ENCODE assay signal across 8 cellular contexts in the genomic region with DNA sequence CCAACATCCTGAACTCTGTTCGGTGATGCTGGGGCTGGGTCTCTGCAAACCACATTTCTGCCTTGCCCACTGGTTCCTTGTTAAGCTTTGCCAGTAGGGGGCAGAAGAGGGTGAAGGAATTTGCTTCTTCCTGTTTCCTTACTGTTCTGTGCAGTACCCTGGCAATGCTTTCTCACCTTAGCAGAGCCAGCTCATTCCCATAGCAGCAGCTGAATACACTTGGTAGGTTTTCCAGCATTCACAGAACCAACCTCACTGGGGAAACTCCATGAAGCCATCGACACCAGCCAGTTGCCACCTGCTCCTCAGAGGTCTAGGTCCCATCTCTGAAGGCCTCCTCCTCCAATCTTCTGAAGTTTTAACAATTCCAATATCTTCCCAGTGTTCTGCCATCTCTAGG.
A peak's percentile ranks its signal among the peaks of the same experiment; 100 is the strongest.
DNase-seq lines count a peak whose midpoint lies in the region; ATAC-seq and TF ChIP-seq lines count a peak whose summit lies in the region.

No MANE protein-coding gene starts in this region.

- no peaks in the 10 kb centered on the region for H3F3A ChIP-seq in PC-3 (ENCODE audit: low read length, unreplicated experiment)

- no peak overlapping the region for H3K4me3 ChIP-seq in BLaER1 treated with 17β-estradiol and CSF1 and Interleukin-3, amounts not matched to agents 10 nM and 100 nM
- H3K4me3 ChIP-seq in PC-3 (ENCODE audit: low read length), result no peak overlapping the region

- no peaks in the 10 kb centered on the region for H3K27me3 ChIP-seq in BLaER1 treated with 17β-estradiol and CSF1 and Interleukin-3, amounts not matched to agents 10 nM and 100 nM
- H3K27me3 ChIP-seq in PC-3 (ENCODE audit: low read length), result no peaks in the 10 kb centered on the region

- no peak overlapping the region for H3K27ac Mint-ChIP-seq in glutamatergic neuron (ENCODE audit: unreplicated experiment)

- no peak overlapping the region for H3K27ac ChIP-seq in BLaER1 treated with 17β-estradiol and CSF1 and Interleukin-3, amounts not matched to agents 10 nM and 100 nM
- H3K27ac ChIP-seq in PC-3 (ENCODE audit: low read length), result no peak overlapping the region

- intact Hi-C loops in PC-3 (cut with micrococcal nuclease), result no loop called here

- TF ChIP-seq CTCF in PC-3 (conservative IDR thresholded peaks at IDR 0.05; ENCODE audit: low read depth, low read length) (peak; percentile 63), glutamatergic neuron (IDR thresholded peaks at IDR 0.05; ENCODE audit: partially characterized antibody, unreplicated experiment) (peak; percentile 79)

- ATAC-seq in GM18868 (IDR thresholded peaks at IDR 0.05; ENCODE audit: unreplicated experiment) (peak; percentile 45), HG03196 (IDR thresholded peaks at IDR 0.05; ENCODE audit: unreplicated experiment) (peak; percentile 41), PC-3 (no peak)

- no peaks in the 10 kb centered on the region for H4K20me1 ChIP-seq in BLaER1 treated with 17β-estradiol and CSF1 and Interleukin-3, amounts not matched to agents 10 nM and 100 nM
- H4K20me1 ChIP-seq in PC-3 (ENCODE audit: low read length), result no peaks in the 10 kb centered on the region

- H3K4me1 ChIP-seq in BLaER1 treated with 17β-estradiol and CSF1 and Interleukin-3, amounts not matched to agents 10 nM and 100 nM, result peaks cover 26 to 50% (median 43%) of the 10 kb centered on the region in 10 experiments
- H3K4me1 ChIP-seq in PC-3 (ENCODE audit: insufficient read depth, low read length), result peaks cover 4% of the 10 kb centered on the region

- H3K27me3 Mint-ChIP-seq in glutamatergic neuron (ENCODE audit: unreplicated experiment), result peaks cover 2% of the 10 kb centered on the region

- no peak overlapping the region for H3K4me3 Mint-ChIP-seq in glutamatergic neuron (ENCODE audit: unreplicated experiment)

- no peak overlapping the region for H2AFZ ChIP-seq in PC-3 (ENCODE audit: low read length)

- no peaks in the 10 kb centered on the region for H3K9me2 ChIP-seq in PC-3 (replicated peaks; ENCODE audit: low read length)

- BruUV-seq in PC-3 (replicated peaks; lab: Mats Ljungman, UMichigan), result no TSS peak

- H3K4me2 ChIP-seq in BLaER1 treated with 17β-estradiol and CSF1 and Interleukin-3, amounts not matched to agents 10 nM and 100 nM, result peak overlapping the region; percentile 9 to 71 (median 40); a peak in 16 of 22 replicates
- no peak overlapping the region for H3K4me2 ChIP-seq in PC-3 (ENCODE audit: low read length)

- H3K4me1 Mint-ChIP-seq in glutamatergic neuron (ENCODE audit: low read depth, unreplicated experiment), result no peaks in the 10 kb centered on the region

- DNase-seq in PC-3 (peak; percentile 41), glutamatergic neuron (peak; percentile 40), 8988T (no peak), SK-N-DZ (ENCODE audit: low spot score) (no peak), mucosa of gallbladder (ENCODE audit: low spot score) (no peak)

- peaks cover 0 to 11% (median 0%) of the 10 kb centered on the region in 11 experiments; a peak in 3 of 22 replicates for H3K9me3 ChIP-seq in BLaER1 treated with 17β-estradiol and CSF1 and Interleukin-3, amounts not matched to agents 10 nM and 100 nM (replicated peaks in 1 of 11)
- H3K9me3 ChIP-seq in PC-3 (ENCODE audit: low read length), result no peaks in the 10 kb centered on the region

- no peak overlapping the region for H3K9ac ChIP-seq in BLaER1 treated with 17β-estradiol and CSF1 and Interleukin-3, amounts not matched to agents 10 nM and 100 nM
- no peak overlapping the region for H3K9ac ChIP-seq in PC-3 (ENCODE audit: low read length)

- CTCF ChIA-PET in PC-3 (lab: Charles Lee), result no interaction called here

- POLR2A ChIA-PET in PC-3 (lab: Charles Lee; ENCODE audit: unreplicated experiment), result no interaction called here

- H3K9me3 Mint-ChIP-seq in glutamatergic neuron (ENCODE audit: unreplicated experiment), result no peaks in the 10 kb centered on the region

- peaks cover 4% of the 10 kb centered on the region for H3K36me3 Mint-ChIP-seq in glutamatergic neuron (ENCODE audit: unreplicated experiment)

- H3K36me3 ChIP-seq in BLaER1 treated with 17β-estradiol and CSF1 and Interleukin-3, amounts not matched to agents 10 nM and 100 nM, result no peaks in the 10 kb centered on the region
- H3K36me3 ChIP-seq in PC-3 (ENCODE audit: low read depth, low read length), result no peaks in the 10 kb centered on the region

- no peaks in the 10 kb centered on the region for H3K79me2 ChIP-seq in PC-3 (ENCODE audit: low read length)

Comparison
In these comparisons a context has a peak if more than half of its experiments do, and no peak if none do; other contexts are left out.
1. DNase-seq: peak in PC-3 (single experiment) and glutamatergic neuron (single experiment); none in 8988T (single experiment), SK-N-DZ (single experiment) and mucosa of gallbladder (single experiment).